9 cellular contexts compared by ENCODE assay signal in the genomic region with DNA sequence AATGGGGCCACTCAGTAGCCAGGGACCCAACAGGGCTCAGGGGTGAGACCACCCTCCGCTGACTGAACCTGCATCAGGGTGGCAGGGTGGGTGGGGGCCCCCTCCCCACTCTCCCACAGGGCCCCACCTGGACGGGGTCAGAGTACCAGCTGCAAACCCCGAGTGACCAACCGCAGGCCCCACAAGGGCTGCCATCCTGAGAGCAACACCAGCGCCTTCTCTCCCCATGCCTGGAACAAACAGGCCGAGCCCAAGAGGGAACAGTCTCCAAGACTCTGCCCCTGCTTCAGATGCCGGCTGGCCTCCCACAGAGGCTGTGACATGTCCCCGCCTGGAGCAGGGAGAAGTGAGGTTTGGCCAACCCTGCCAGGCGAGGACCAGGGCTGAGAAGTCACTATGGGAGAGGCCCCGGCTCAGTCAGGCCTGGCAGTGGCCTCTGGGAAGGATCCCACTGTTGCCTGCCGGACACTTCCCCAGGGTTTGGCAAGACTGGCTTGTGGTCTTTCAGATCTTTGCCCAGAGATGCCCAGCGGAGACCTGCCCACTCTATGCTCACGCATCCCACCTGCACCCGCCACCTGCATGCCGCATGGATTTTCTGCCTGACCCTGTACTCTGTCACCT. TPM values are rescaled to one million over a fixed set of nuclear protein-coding genes. Genes with fewer than 3 reads are reported as not detected.
A peak's percentile ranks its signal among the peaks of the same experiment; 100 is the strongest.
DNase-seq lines count a peak whose midpoint lies in the region; ATAC-seq and TF ChIP-seq lines count a peak whose summit lies in the region.
"Had no signal": no experiment of that assay in that cellular context is flagged by ENCODE, and none has a peak within 500 bp of the region (broad histone marks: within the 10 kb centered on the region; RNA-seq: fewer than 3 reads in every experiment).

No MANE protein-coding gene starts in this region.

- peaks cover 31% of the 10 kb centered on the region for H3K36me3 ChIP-seq in DND-41 (ENCODE audit: insufficient read depth, low read length)
- peaks cover 8% of the 10 kb centered on the region for H3K36me3 ChIP-seq in OCI-LY3 (replicated peaks; ENCODE audit: low read depth, low read length)
- peaks cover 9% of the 10 kb centered on the region for H3K36me3 ChIP-seq in endodermal cell (ENCODE audit: control insufficient read depth, insufficient read depth, low read length)
- no peaks in the 10 kb centered on the region for H3K36me3 ChIP-seq in prostate gland

- ATAC-seq in DND-41 (ENCODE audit: insufficient read depth, low read depth), result no peak

- H3K27me3 ChIP-seq in DND-41 (ENCODE audit: insufficient read depth, low read length, poor library complexity) (no peaks in the 10 kb centered on the region), OCI-LY3 (ENCODE audit: low read depth, low read length) (no peaks in the 10 kb centered on the region), endodermal cell (ENCODE audit: control insufficient read depth, insufficient read depth, low read length, poor library complexity, severe bottlenecking) (no peaks in the 10 kb centered on the region), prostate gland (replicated peaks; ENCODE audit: insufficient read depth) (no peaks in the 10 kb centered on the region)

- H3K27me3 Mint-ChIP-seq in endodermal cell (ENCODE audit: insufficient read depth), result no peaks in the 10 kb centered on the region

- TF ChIP-seq CTCF in DND-41 (IDR thresholded peaks at IDR 0.05; ENCODE audit: borderline replicate concordance, extremely low read depth, low read length, poor library complexity, severe bottlenecking) (no peak), OCI-LY3 (IDR thresholded peaks at IDR 0.05; ENCODE audit: low read depth, low read length) (no peak), endodermal cell (conservative IDR thresholded peaks at IDR 0.05) (no peak), prostate gland (IDR thresholded peaks at IDR 0.05) (no peak)

- DNase-seq in DND-41 (no peak), endodermal cell (peak; percentile 51), prostate gland (ENCODE audit: low spot score) (no peak), activated gamma-delta T cell treated with Interleukin-2 at 50 U/mL for 16 hours (no peak), DMS 273 treated with DMSO at 0.1 percent for 48 hours (lab: John Stamatoyannopoulos, UW) (no peak), HuH-7 (ENCODE audit: low spot score) (no peak), superior temporal gyrus (ENCODE audit: extremely low spot score) (no peak)
- DNase-seq: NCI-H1092 treated with DMSO at 0.1 percent for 48 hours had no signal

- 93% methylated on average over 8 to 15 of the region's 15 CpGs for WGBS in endodermal cell (ENCODE audit: insufficient coverage in 1 of 2, insufficient read length in 1 of 2), 2 experiments
- 87% methylated on average over 15 of the region's 15 CpGs for WGBS in prostate gland

- no peak overlapping the region for H3K27ac Mint-ChIP-seq in endodermal cell

- H3K4me1 ChIP-seq in DND-41 (ENCODE audit: insufficient read depth, low read length) (no peaks in the 10 kb centered on the region; the same call in 1 of the 2 replicates), OCI-LY3 (ENCODE audit: low read length) (peaks cover 50% of the 10 kb centered on the region), endodermal cell (ENCODE audit: control insufficient read depth, insufficient read depth, low read length) (peaks cover 2% of the 10 kb centered on the region), prostate gland (replicated peaks) (peaks cover 46% of the 10 kb centered on the region)

- H3K4me2 ChIP-seq in DND-41 (ENCODE audit: insufficient read depth, low read length) (no peak overlapping the region), OCI-LY3 (ENCODE audit: low read length) (peak overlapping the region; percentile 100)

- peaks cover 17% of the 10 kb centered on the region for H3K4me1 Mint-ChIP-seq in endodermal cell

- TF ChIP-seq POLR2A in prostate gland (IDR thresholded peaks at IDR 0.05), result no peak

- H2AFZ ChIP-seq in DND-41 (ENCODE audit: low read depth, low read length) (no peak overlapping the region), OCI-LY3 (ENCODE audit: low read depth, low read length) (no peak overlapping the region)

- H3K36me3 Mint-ChIP-seq in endodermal cell (ENCODE audit: low read depth), result peaks cover 6% of the 10 kb centered on the region

- intact Hi-C loops in prostate gland (cut with DNase I), result no loop called here

- H3K4me3 ChIP-seq in DND-41 (ENCODE audit: low read depth in 1 of 2, low read length in 2 of 2), result no peak overlapping the region
- peak overlapping the region; percentile 77 for H3K4me3 ChIP-seq in OCI-LY3 (ENCODE audit: low read length)
- H3K4me3 ChIP-seq in endodermal cell (ENCODE audit: low read length), result no peak overlapping the region
- no peak overlapping the region for H3K4me3 ChIP-seq in prostate gland

- H3K9me3 ChIP-seq in DND-41 (ENCODE audit: insufficient read depth, low read length, severe bottlenecking) (no peaks in the 10 kb centered on the region), OCI-LY3 (ENCODE audit: insufficient read depth, low read length) (no peaks in the 10 kb centered on the region), endodermal cell (ENCODE audit: control insufficient read depth, low read length) (no peaks in the 10 kb centered on the region), prostate gland (no peaks in the 10 kb centered on the region)

- H3K9ac ChIP-seq in DND-41 (ENCODE audit: low read depth, low read length) (no peak overlapping the region), OCI-LY3 (ENCODE audit: low read length) (peak overlapping the region; percentile 91), endodermal cell (ENCODE audit: extremely low read depth, low read length, poor library complexity, severe bottlenecking) (no peak overlapping the region)

- no peak overlapping the region for H3K4me3 Mint-ChIP-seq in endodermal cell

- H3K27ac ChIP-seq in DND-41 (ENCODE audit: low read length) (0 out of 2 replicates have a peak overlapping the region, but pooled peaks have one; percentile 7), OCI-LY3 (ENCODE audit: low read length) (peak overlapping the region; percentile 90), endodermal cell (ENCODE audit: low read depth, low read length) (peak overlapping the region; percentile 44), prostate gland (peak overlapping the region; percentile 78 to 82)

- H3K9me3 Mint-ChIP-seq in endodermal cell, result no peaks in the 10 kb centered on the region

- H4K20me1 ChIP-seq in DND-41 (ENCODE audit: insufficient read depth, low read length), result peaks cover 88% of the 10 kb centered on the region
- peaks cover 33% of the 10 kb centered on the region for H4K20me1 ChIP-seq in OCI-LY3 (ENCODE audit: insufficient read depth, low read length)

- H3K79me2 ChIP-seq in DND-41 (ENCODE audit: insufficient read depth, low read length), result peaks cover 76% of the 10 kb centered on the region
- peaks cover 69% of the 10 kb centered on the region for H3K79me2 ChIP-seq in OCI-LY3 (ENCODE audit: low read length)

RNA-seq across cellular contexts. Expression of a gene that starts 27.2 kb away (rescaled TPM):
- 10 to 100 TPM; 51.5 to 55.9 TPM for total RNA-seq in endodermal cell
- 32.8 TPM for polyA plus RNA-seq in endodermal cell (2013, experiment 1 of 2)
- 30.6 TPM for polyA plus RNA-seq in endodermal cell (2013, experiment 2 of 2)
- total RNA-seq in prostate gland, result 10 to 100 TPM; 12.5 to 18.2 TPM

RNA-seq across cellular contexts. Expression of a gene that starts 29.8 kb away (rescaled TPM):
- 10 to 100 TPM; 76.8 to 77.0 TPM for total RNA-seq in endodermal cell
- polyA plus RNA-seq in endodermal cell (2013, experiment 1 of 2), result 76.9 TPM
- 77.1 TPM for polyA plus RNA-seq in endodermal cell (2013, experiment 2 of 2)
- 10 to 100 TPM; 35.4 to 54.7 TPM for total RNA-seq in prostate gland

RNA-seq across cellular contexts. Expression of a gene that starts 31.9 kb away (rescaled TPM):
- total RNA-seq in endodermal cell (10 to 100 TPM; 12.7 to 13.3 TPM), prostate gland (100 to 1,000 TPM in 1 of 2 donors, 10 to 100 TPM in 1; 47.9 to 107 TPM)
- 10.3 TPM for polyA plus RNA-seq in endodermal cell (2013, experiment 1 of 2)
- 9.6 TPM for polyA plus RNA-seq in endodermal cell (2013, experiment 2 of 2)

RNA-seq across cellular contexts. Expression of a gene that starts 31.9 kb away (rescaled TPM):
- total RNA-seq in endodermal cell, result 10 to 100 TPM; 70.7 to 76.9 TPM
- polyA plus RNA-seq in endodermal cell (2013, experiment 1 of 2), result 48.1 TPM
- polyA plus RNA-seq in endodermal cell (2013, experiment 2 of 2), result 46.4 TPM
- 10 to 100 TPM; 13.0 to 18.1 TPM for total RNA-seq in prostate gland

Comparison
In these comparisons a context has a peak if more than half of its experiments do, and no peak if none do; other contexts are left out.
1. H3K27ac ChIP-seq: peak in every context shown above with its lines; median percentile 90 in OCI-LY3; 80 in prostate gland; 44 in endodermal cell; 7 in DND-41.